ENCODE assay signal across 22 cellular contexts in the genomic region with DNA sequence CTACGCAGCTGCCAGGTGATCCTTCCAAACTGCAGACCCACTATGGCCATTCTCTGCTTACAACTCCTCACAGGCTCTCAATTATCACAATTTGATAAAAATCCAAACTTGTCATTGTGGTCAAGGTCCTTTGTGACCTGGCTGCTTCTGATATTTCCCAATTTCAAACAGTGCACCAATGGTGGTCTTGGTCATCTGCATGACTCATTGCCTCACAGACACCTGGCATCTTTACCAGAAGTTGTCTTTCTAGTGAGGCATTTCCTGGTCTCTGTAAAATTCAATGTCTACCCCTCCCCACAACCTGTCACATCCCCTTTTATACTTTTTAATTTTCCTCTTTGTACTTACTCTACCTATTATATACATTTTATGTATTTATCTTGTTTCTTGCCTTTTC.
"Had no signal": no experiment of that assay in that cellular context is flagged by ENCODE, and none has a peak within 500 bp of the region (broad histone marks: within the 10 kb centered on the region; RNA-seq: fewer than 3 reads in every experiment).

No MANE protein-coding gene starts in this region.

- H3K4me3 ChIP-seq: gastrocnemius medialis, heart right ventricle, lung, right atrium auricular region, sigmoid colon, skin epidermis, stomach, thoracic aorta, transverse colon had no signal

- H3K36me3 ChIP-seq: gastrocnemius medialis, heart right ventricle, right atrium auricular region, sigmoid colon, stomach, thoracic aorta, transverse colon had no signal

- H3K9me3 Mint-ChIP-seq: nephron progenitor cell had no signal

- H3K27me3 ChIP-seq: gastrocnemius medialis, right atrium auricular region, sigmoid colon, stomach, transverse colon had no signal

- FAIRE-seq: endometrium, kidney had no signal

- H3K27ac ChIP-seq: gastrocnemius medialis, heart right ventricle, parathyroid adenoma, right atrium auricular region, sigmoid colon, skin epidermis, stomach, thoracic aorta, transverse colon had no signal

- H3K9me3 ChIP-seq: gastrocnemius medialis, heart right ventricle, right atrium auricular region, sigmoid colon, stomach, thoracic aorta, transverse colon had no signal

- H3K27me3 Mint-ChIP-seq: naive B cell had no signal

- H3K4me1 ChIP-seq: gastrocnemius medialis, heart right ventricle, parathyroid adenoma, right atrium auricular region, sigmoid colon, stomach, transverse colon had no signal

- H3K27ac Mint-ChIP-seq: nephron progenitor cell had no signal

- ATAC-seq: esophagus mucosa, gastrocnemius medialis, heart right ventricle, left colon, left ventricle myocardium superior had no signal

- H3K4me1 Mint-ChIP-seq: nephron progenitor cell had no signal

- H3K4me3 Mint-ChIP-seq: nephron progenitor cell had no signal

- DNase-seq: effector memory CD4-positive, alpha-beta T cell; gastrocnemius medialis; heart right ventricle; kidney; left colon; left ventricle myocardium superior; mesendoderm; naive B cell; nephron progenitor cell; sigmoid colon; stimulated activated CD4-positive, alpha-beta T cell treated with anti-CD3 and anti-CD28 coated beads, Interleukin-2, amount 100 ng/mL, for 24 hours; stimulated activated naive CD4-positive, alpha-beta T cell; stomach; substantia nigra; transverse colon had no signal
